39 cellular contexts compared by ENCODE assay signal in genomic region chr12:112795582-112795981, GRCh38. TPM values are rescaled to one million over a fixed set of nuclear protein-coding genes. Genes with fewer than 3 reads are reported as not detected.
"Had no signal": no experiment of that assay in that cellular context is flagged by ENCODE, and none has a peak within 500 bp of the region (broad histone marks: within the 10 kb centered on the region; RNA-seq: fewer than 3 reads in every experiment).

No MANE protein-coding gene starts in this region.

- H3K9me3 ChIP-seq: adrenal gland, SJCRH30 had no signal

- H3K4me3 ChIP-seq: adrenal gland, SJCRH30, SK-N-MC had no signal

- H3K4me1 Mint-ChIP-seq: activated CD4-positive, alpha-beta memory T cell treated with anti-CD3 and anti-CD28 coated beads, Interleukin-2, amount 10 ng/mL, durations not matched to agents 7 days and 5 days had no signal

- H3K36me3 Mint-ChIP-seq: brain had no signal

- H3K27me3 ChIP-seq: adrenal gland had no signal

- H3K36me3 ChIP-seq: adrenal gland, SJCRH30, WERI-Rb-1 had no signal

- H3K27ac Mint-ChIP-seq: activated CD4-positive, alpha-beta memory T cell treated with anti-CD3 and anti-CD28 coated beads, Interleukin-2, amount 10 ng/mL, durations not matched to agents 7 days and 5 days; activated naive CD4-positive, alpha-beta T cell treated with anti-CD3 and anti-CD28 coated beads, Interleukin-2, amount 50 U/mL, for 72 hours; activated T-cell treated with anti-CD3 and anti-CD28 coated beads, Interleukin-2, amount 50 U/mL, for 72 hours; activated T-helper 17 cell treated with anti-CD3 and anti-CD28 coated beads, Interleukin-2, amount 50 U/mL, for 72 hours had no signal

- H3K27ac ChIP-seq: adrenal gland, SJCRH30, SK-N-MC, WERI-Rb-1 had no signal

- H3K9me3 Mint-ChIP-seq: activated CD4-positive, alpha-beta memory T cell treated with anti-CD3 and anti-CD28 coated beads, Interleukin-2, amount 10 ng/mL, durations not matched to agents 7 days and 5 days; activated T-helper 17 cell treated with anti-CD3 and anti-CD28 coated beads, Interleukin-2, amount 50 U/mL, for 72 hours had no signal

- DNase-seq: activated CD4-positive, alpha-beta memory T cell treated with anti-CD3 and anti-CD28 coated beads, Interleukin-2, amount 10 ng/mL, durations not matched to agents 7 days and 5 days; activated CD4-positive, alpha-beta T cell treated with anti-CD3 and anti-CD28 coated beads for 1 hour; activated CD4-positive, alpha-beta T cell treated with anti-CD3 and anti-CD28 coated beads for 48 hours; activated CD4-positive, CD25-positive, alpha-beta regulatory T cell; activated effector memory CD4-positive, alpha-beta T cell treated with anti-CD3 and anti-CD28 coated beads, Interleukin-2, amount 50 U/mL, for 16 hours; activated naive CD4-positive, alpha-beta T cell; activated T-cell treated with anti-CD3 and anti-CD28 coated beads, Interleukin-2, amount 50 U/mL, for 1 hour; activated T-cell treated with anti-CD3 and anti-CD28 coated beads, Interleukin-2, amount 50 U/mL, for 72 hours; adrenal gland; anterior cingulate cortex; caudate nucleus; cerebellar nuclear complex; Karpas-422; NCI-H1048; NCI-H1105 treated with DMSO at 0.1 percent for 48 hours; NCI-H1436; NCI-H1694; NCI-H2029; NCI-H2107; NCI-H2171; NCI-H510A; NCI-H526; NCI-H748 treated with DMSO at 0.1 percent for 48 hours; NK-92 treated with Interleukin-12 subunit alpha and Interleukin-12 subunit beta, amount 100 ng/mL, for 24 hours; SHP77; SJCRH30; T1000; WERI-Rb-1 had no signal

- H3K4me1 ChIP-seq: adrenal gland, SJCRH30 had no signal

- ATAC-seq: activated naive CD4-positive, alpha-beta T cell treated with anti-CD3 and anti-CD28 coated beads, Interleukin-2, amount 50 U/mL, for 72 hours; activated T-cell treated with anti-CD3 and anti-CD28 coated beads, Interleukin-2, amount 50 U/mL, for 72 hours; activated T-helper 17 cell treated with anti-CD3 and anti-CD28 coated beads, Interleukin-2, amount 50 U/mL, for 72 hours had no signal

- H3K4me3 Mint-ChIP-seq: activated CD4-positive, alpha-beta memory T cell treated with anti-CD3 and anti-CD28 coated beads, Interleukin-2, amount 10 ng/mL, durations not matched to agents 7 days and 5 days; activated T-cell treated with anti-CD3 and anti-CD28 coated beads, Interleukin-2, amount 50 U/mL, for 72 hours; activated T-helper 17 cell treated with anti-CD3 and anti-CD28 coated beads, Interleukin-2, amount 50 U/mL, for 72 hours had no signal

- FAIRE-seq: bronchial epithelial cell had no signal

RNA-seq across cellular contexts. Expression of gene RPH3A, which starts 4.0 kb away (rescaled TPM):
- total RNA-seq: activated CD4-positive, alpha-beta memory T cell treated with anti-CD3 and anti-CD28 coated beads, Interleukin-2, amount 10 ng/mL, durations not matched to agents 7 days and 5 days; activated CD8-positive, alpha-beta memory T cell treated with anti-CD3 and anti-CD28 coated beads for 36 hours; activated naive CD4-positive, alpha-beta T cell treated with anti-CD3 and anti-CD28 coated beads, Interleukin-2, amount 50 U/mL, for 72 hours; activated T-cell treated with anti-CD3 and anti-CD28 coated beads, Interleukin-2, amount 50 U/mL, for 72 hours; activated T-helper 17 cell treated with anti-CD3 and anti-CD28 coated beads, Interleukin-2, amount 50 U/mL, for 72 hours; bronchial epithelial cell; MCF 10A; OCI-LY7; RPMI7951; SJCRH30; T-helper 1 cell treated with Interleukin-12 subunit alpha and Interleukin-12 subunit beta and Interleukin-4 antibody, amounts not matched to agents 30 ng/mL and 1 ng/mL, for 36 hours; T-helper 2 cell treated with Interferon-gamma antibody and Interleukin-4, amounts not matched to agents 100 ng/mL and 5 ng/mL, for 36 hours had no signal
